8 cellular contexts compared by ENCODE assay signal in genomic region chr2:70094978-70095832, GRCh38. TPM values are rescaled to one million over a fixed set of nuclear protein-coding genes. Genes with fewer than 3 reads are reported as not detected.
DNase-seq lines count a peak whose midpoint lies in the region; ATAC-seq and TF ChIP-seq lines count a peak whose summit lies in the region.

No MANE protein-coding gene starts in this region.

- H4K20me1 ChIP-seq in MM.1S (ENCODE audit: insufficient read depth, low read length) = no peaks in the 10 kb centered on the region

- no peaks in the 10 kb centered on the region for H3K27me3 ChIP-seq in MM.1S (replicated peaks; ENCODE audit: insufficient read depth, low read length)

- H3K9me3 ChIP-seq in MM.1S (replicated peaks; ENCODE audit: insufficient read depth, low read length) = no peaks in the 10 kb centered on the region

- peaks cover 2 to 12% of the 10 kb centered on the region in 2 donors for H3K36me3 Mint-ChIP-seq in CD14-positive monocyte
- peaks cover 2% of the 10 kb centered on the region for H3K36me3 Mint-ChIP-seq in osteocyte (ENCODE audit: unreplicated experiment)
- no peaks in the 10 kb centered on the region for H3K36me3 Mint-ChIP-seq in glutamatergic neuron (ENCODE audit: unreplicated experiment)

- H3K36me3 ChIP-seq in MM.1S (replicated peaks; ENCODE audit: insufficient read depth, low read length) = no peaks in the 10 kb centered on the region

- peak overlapping the region; percentile 60 for H2AFZ ChIP-seq in MM.1S (ENCODE audit: low read length)

- H3K4me1 Mint-ChIP-seq in CD14-positive monocyte (peaks cover 46% of the 10 kb centered on the region), osteocyte (ENCODE audit: unreplicated experiment) (peaks cover 9% of the 10 kb centered on the region), glutamatergic neuron (ENCODE audit: low read depth, unreplicated experiment) (no peaks in the 10 kb centered on the region)

- H3K27me3 Mint-ChIP-seq in CD14-positive monocyte (ENCODE audit: low read depth in 3 of 3) (peaks cover 0 to 6% (median 0%) of the 10 kb centered on the region in 3 donors), osteocyte (ENCODE audit: unreplicated experiment) (no peaks in the 10 kb centered on the region), glutamatergic neuron (ENCODE audit: unreplicated experiment) (no peaks in the 10 kb centered on the region)

- peak overlapping the region; percentile 60; the same call in 1 of the 2 replicates for H3K27ac ChIP-seq in MM.1S (ENCODE audit: low read length)

- peak overlapping the region; percentile 50 to 83 for H3K4me3 Mint-ChIP-seq in CD14-positive monocyte
- H3K4me3 Mint-ChIP-seq in osteocyte (ENCODE audit: unreplicated experiment) = no peak overlapping the region
- H3K4me3 Mint-ChIP-seq in glutamatergic neuron (ENCODE audit: unreplicated experiment) = no peak overlapping the region

- H3K27ac Mint-ChIP-seq in CD14-positive monocyte (peak overlapping the region; percentile 93 to 98 (median 96)), osteocyte (ENCODE audit: unreplicated experiment) (peak overlapping the region; percentile 3), glutamatergic neuron (ENCODE audit: unreplicated experiment) (no peak overlapping the region)

- H3K9me3 Mint-ChIP-seq in CD14-positive monocyte (peaks cover 0 to 2% (median 0%) of the 10 kb centered on the region in 7 donors), osteocyte (ENCODE audit: unreplicated experiment) (no peaks in the 10 kb centered on the region), glutamatergic neuron (ENCODE audit: unreplicated experiment) (no peaks in the 10 kb centered on the region)

- H3K9ac ChIP-seq in MM.1S (ENCODE audit: low read length) = peak overlapping the region; percentile 57

- ATAC-seq in GM19397 (IDR thresholded peaks at IDR 0.05; ENCODE audit: unreplicated experiment) = peak; percentile 70
- ATAC-seq in GM21619 (IDR thresholded peaks at IDR 0.05; ENCODE audit: unreplicated experiment) = no peak

- DNase-seq in CD14-positive monocyte (ENCODE audit: low spot score) (peak; percentile 84), MM.1S (peak; percentile 81), fibroblast of the aortic adventitia (ENCODE audit: low read depth) (peak; percentile 73), osteocyte (ENCODE audit: extremely low spot score, unreplicated experiment) (no peak), glutamatergic neuron (no peak)
- peak; percentile 60 for DNase-seq in activated CD8-positive, alpha-beta memory T cell treated with anti-CD3 and anti-CD28 coated beads, Interleukin-2, amount 50 U/mL, for 48 hours

- peak overlapping the region; percentile 60; the same call in 1 of the 2 replicates for H3K4me2 ChIP-seq in MM.1S (ENCODE audit: low read depth, low read length)

- peak overlapping the region; percentile 10; the same call in 1 of the 2 replicates for H3K4me3 ChIP-seq in MM.1S (ENCODE audit: low read length)
- no peak overlapping the region for H3K4me3 ChIP-seq in fibroblast of the aortic adventitia (ENCODE audit: low read depth, low read length)

- H3F3A ChIP-seq in MM.1S (ENCODE audit: insufficient read depth, low read length) = peaks cover 22% of the 10 kb centered on the region

- H3K4me1 ChIP-seq in MM.1S (ENCODE audit: low read length) = peaks cover 12% of the 10 kb centered on the region

- H3K79me2 ChIP-seq in MM.1S (ENCODE audit: low read length) = no peaks in the 10 kb centered on the region

- intact Hi-C loops in CD14-positive monocyte (cut with micrococcal nuclease) = loop anchor here in 1 of 2 donors (2.0 kb wide), 1 partner anchor 46 kb away; no protein-coding TSS in a partner anchor

- no peaks in the 10 kb centered on the region for H3K9me2 ChIP-seq in MM.1S (replicated peaks; ENCODE audit: insufficient read depth, low read length)

- TF ChIP-seq CTCF in CD14-positive monocyte (IDR thresholded peaks at IDR 0.05) = no peak
- TF ChIP-seq CTCF in MM.1S (IDR thresholded peaks at IDR 0.05; ENCODE audit: low read length) = no peak
- TF ChIP-seq CTCF in fibroblast of the aortic adventitia (IDR thresholded peaks at IDR 0.05; ENCODE audit: insufficient read depth, low read length) = no peak
- TF ChIP-seq CTCF in osteocyte (IDR thresholded peaks at IDR 0.05) = no peak
- no peak for TF ChIP-seq CTCF in glutamatergic neuron (IDR thresholded peaks at IDR 0.05; ENCODE audit: partially characterized antibody, unreplicated experiment)

RNA-seq across cellular contexts. Expression of gene PCBP1, which starts 7.9 kb away (rescaled TPM):
- polyA plus RNA-seq in CD14-positive monocyte = 100 to 1,000 TPM; 178 to 194 TPM
- 13.0 and 68.5 TPM in 2 replicates for total RNA-seq in fibroblast of the aortic adventitia (ENCODE audit: low replicate concordance)
- total RNA-seq in osteocyte = 261 and 262 TPM in 2 replicates
- 301 TPM for total RNA-seq in glutamatergic neuron (ENCODE audit: unreplicated experiment)

Comparison
In these comparisons a context has a peak if more than half of its experiments do, and no peak if none do; other contexts are left out.
1. DNase-seq: peak in CD14-positive monocyte (single experiment), MM.1S (single experiment), activated CD8-positive, alpha-beta memory T cell treated with anti-CD3 and anti-CD28 coated beads, Interleukin-2, amount 50 U/mL, for 48 hours (single experiment) and fibroblast of the aortic adventitia (single experiment); none in osteocyte (single experiment) and glutamatergic neuron (single experiment).
2. H3K4me3 Mint-ChIP-seq: peak in CD14-positive monocyte (2 of 2); none in osteocyte (single experiment) and glutamatergic neuron (single experiment).